ENCODE assay signal across 12 cellular contexts in genomic region chr3:37955918-37956317, GRCh38. TPM values are rescaled to one million over a fixed set of nuclear protein-coding genes. Genes with fewer than 3 reads are reported as not detected.
DNase-seq lines count a peak whose midpoint lies in the region; ATAC-seq lines count a peak whose summit lies in the region.
"Had no signal": no experiment of that assay in that cellular context is flagged by ENCODE, and none has a peak within 500 bp of the region (broad histone marks: within the 10 kb centered on the region; RNA-seq: fewer than 3 reads in every experiment).

No MANE protein-coding gene starts in this region.

- H3K4me3 Mint-ChIP-seq in dendritic cell treated with granulocyte-macrophage colony-stimulating factor and Interleukin-4, amounts not matched to agents 40 ng/mL and 50 ng/mL, for 4 days, result no peak overlapping the region
- peak overlapping the region in 2 of 8 donors; percentile 26 to 52 for H3K4me3 Mint-ChIP-seq in naive B cell
- H3K4me3 Mint-ChIP-seq: stimulated activated effector memory CD8-positive, alpha-beta T cell treated with anti-CD3 and anti-CD28 coated beads, Interleukin-12 subunit alpha, Interleukin-12 subunit beta, amount 100 ng/mL, for 72 hours had no signal

- H3K79me2 ChIP-seq in Karpas-422 (ENCODE audit: low read length), result no peaks in the 10 kb centered on the region

- H3K27me3 Mint-ChIP-seq in dendritic cell treated with granulocyte-macrophage colony-stimulating factor and Interleukin-4, amounts not matched to agents 40 ng/mL and 50 ng/mL, for 4 days, result no peaks in the 10 kb centered on the region
- no peaks in the 10 kb centered on the region for H3K27me3 Mint-ChIP-seq in naive B cell

- no peaks in the 10 kb centered on the region for H3K27me3 ChIP-seq in Karpas-422 (ENCODE audit: low read length)

- intact Hi-C loops in dendritic cell treated with granulocyte-macrophage colony-stimulating factor and Interleukin-4, amounts not matched to agents 40 ng/mL and 50 ng/mL, for 4 days (cut with micrococcal nuclease), result no loop called here

- H3K9me3 ChIP-seq in Karpas-422 (ENCODE audit: low read length), result no peaks in the 10 kb centered on the region

- DNase-seq in AML-193 (lab: John Stamatoyannopoulos, UW) (peak; percentile 29 to 45), Karpas-422 (peak; percentile 50), naive B cell (peak; percentile 5), cerebellar nuclear complex (lab: John Stamatoyannopoulos, UW) (no peak)
- DNase-seq: foreskin melanocyte, midbrain had no signal

- H4K20me1 ChIP-seq in Karpas-422 (ENCODE audit: insufficient read depth, low read depth, low read length), result no peaks in the 10 kb centered on the region

- no peak overlapping the region for H3K27ac ChIP-seq in Karpas-422 (ENCODE audit: low read length)

- H2AFZ ChIP-seq in Karpas-422 (ENCODE audit: low read length), result no peak overlapping the region

- peak overlapping the region; percentile 79 for H3K27ac Mint-ChIP-seq in dendritic cell treated with granulocyte-macrophage colony-stimulating factor and Interleukin-4, amounts not matched to agents 40 ng/mL and 50 ng/mL, for 4 days
- peak overlapping the region in 3 of 6 donors; percentile 1 to 82 (median 65) for H3K27ac Mint-ChIP-seq in naive B cell

- peaks cover 10% of the 10 kb centered on the region for H3K36me3 Mint-ChIP-seq in dendritic cell treated with granulocyte-macrophage colony-stimulating factor and Interleukin-4, amounts not matched to agents 40 ng/mL and 50 ng/mL, for 4 days (ENCODE audit: low read depth)
- H3K36me3 Mint-ChIP-seq in naive B cell, result no peaks in the 10 kb centered on the region
- H3K36me3 Mint-ChIP-seq: stimulated activated effector memory CD8-positive, alpha-beta T cell treated with anti-CD3 and anti-CD28 coated beads, Interleukin-12 subunit alpha, Interleukin-12 subunit beta, amount 100 ng/mL, for 72 hours had no signal

- ATAC-seq in naive B cell (ENCODE audit: low read depth in 2 of 2) (peak; percentile 25 to 60), GM21529 (IDR thresholded peaks at IDR 0.05; ENCODE audit: unreplicated experiment) (no peak), HG02642 (IDR thresholded peaks at IDR 0.05; ENCODE audit: poor library complexity, unreplicated experiment) (no peak), HG03095 (IDR thresholded peaks at IDR 0.05; ENCODE audit: unreplicated experiment) (no peak)
- ATAC-seq: K562; stimulated activated effector memory CD8-positive, alpha-beta T cell treated with anti-CD3 and anti-CD28 coated beads, Interleukin-12 subunit alpha, Interleukin-12 subunit beta, amount 100 ng/mL, for 72 hours had no signal

- H3K4me1 ChIP-seq in Karpas-422 (ENCODE audit: low read length), result 0 out of 2 replicates have a peak, but pooled peaks cover 2% of the 10 kb centered on the region

- no peak overlapping the region for H3K9ac ChIP-seq in Karpas-422 (ENCODE audit: low read length)

- no peak overlapping the region for H3K4me2 ChIP-seq in Karpas-422 (ENCODE audit: low read depth, low read length, poor library complexity, severe bottlenecking)

- no peaks in the 10 kb centered on the region for H3K9me2 ChIP-seq in Karpas-422 (replicated peaks; ENCODE audit: insufficient read depth, low read length)

- no peaks in the 10 kb centered on the region for H3K9me3 Mint-ChIP-seq in dendritic cell treated with granulocyte-macrophage colony-stimulating factor and Interleukin-4, amounts not matched to agents 40 ng/mL and 50 ng/mL, for 4 days
- H3K9me3 Mint-ChIP-seq in naive B cell, result peaks cover 0 to 2% (median 0%) of the 10 kb centered on the region in 7 donors
- H3K9me3 Mint-ChIP-seq: stimulated activated effector memory CD8-positive, alpha-beta T cell treated with anti-CD3 and anti-CD28 coated beads, Interleukin-12 subunit alpha, Interleukin-12 subunit beta, amount 100 ng/mL, for 72 hours had no signal

- H3K36me3 ChIP-seq in Karpas-422 (ENCODE audit: insufficient read depth, low read length), result no peaks in the 10 kb centered on the region

- H3K4me3 ChIP-seq in Karpas-422 (ENCODE audit: low read length), result no peak overlapping the region
- H3K4me3 ChIP-seq: K562 had no signal

- peaks cover 30% of the 10 kb centered on the region for H3K4me1 Mint-ChIP-seq in dendritic cell treated with granulocyte-macrophage colony-stimulating factor and Interleukin-4, amounts not matched to agents 40 ng/mL and 50 ng/mL, for 4 days (ENCODE audit: low read depth)
- H3K4me1 Mint-ChIP-seq in naive B cell, result peaks cover 13 to 31% (median 26%) of the 10 kb centered on the region in 3 donors

RNA-seq across cellular contexts. Expression of gene VILL, which starts 34.7 kb away (rescaled TPM):
- 9.7 and 19.9 TPM in 2 replicates for total RNA-seq in Karpas-422 (2014; rRNA removed; shearing (Covaris generic); ENCODE audit: low replicate concordance)
- 10 to 100 TPM in 4 of 6 donors, 1 to 10 TPM in 2; 8.4 to 17.8 (median 11.8) TPM for polyA plus RNA-seq in naive B cell (ENCODE audit: low read depth in 6 of 6)

Comparison
In these comparisons a context has a peak if more than half of its experiments do, and no peak if none do; other contexts are left out.
1. DNase-seq: peak in AML-193 (2 of 2), Karpas-422 (single experiment) and naive B cell (single experiment); none in cerebellar nuclear complex (0 of 2).
2. ATAC-seq: peak in naive B cell (2 of 2); none in GM21529 (single experiment), HG02642 (single experiment) and HG03095 (single experiment).